Comparison of ENCODE assay signal across 8 cellular contexts in genomic region chr7:91082854-91083495, GRCh38.
A peak's percentile ranks its signal among the peaks of the same experiment; 100 is the strongest.
DNase-seq lines count a peak whose midpoint lies in the region; ATAC-seq and TF ChIP-seq lines count a peak whose summit lies in the region.

No MANE protein-coding gene starts in this region.

- H3K36me3 ChIP-seq in Peyer's patch (no peaks in the 10 kb centered on the region), thoracic aorta (no peaks in the 10 kb centered on the region)

- H3K27me3 ChIP-seq in Peyer's patch, result no peaks in the 10 kb centered on the region
- no peaks in the 10 kb centered on the region for H3K27me3 ChIP-seq in thoracic aorta (replicated peaks; ENCODE audit: insufficient read depth)

- H3K27ac ChIP-seq in C4-2B (no peak overlapping the region), Peyer's patch (no peak overlapping the region), thoracic aorta (peak overlapping the region in 1 of 2 donors; percentile 53)

- H3K4me1 ChIP-seq in Peyer's patch (no peaks in the 10 kb centered on the region), thoracic aorta (ENCODE audit: control insufficient read depth in 1 of 2, low read depth in 2 of 2) (peaks cover 23 to 52% of the 10 kb centered on the region in 2 donors)

- no peaks in the 10 kb centered on the region for H3K9me3 ChIP-seq in Peyer's patch
- H3K9me3 ChIP-seq in thoracic aorta, result no peaks in the 10 kb centered on the region

- DNase-seq in H4 (ENCODE audit: low spot score) (peak; percentile 36), Peyer's patch (no peak), fibroblast of the aortic adventitia (ENCODE audit: low read depth) (peak; percentile 76), thoracic aorta (ENCODE audit: low spot score) (no peak), HPDE6-E6E7 (ENCODE audit: extremely low spot score) (no peak)

- TF ChIP-seq CTCF in C4-2B (conservative IDR thresholded peaks at IDR 0.05) (peak; percentile 85), Peyer's patch (IDR thresholded peaks at IDR 0.05) (peak in 4 of 6 experiments; percentile 15 to 41 (median 28)), fibroblast of the aortic adventitia (IDR thresholded peaks at IDR 0.05; ENCODE audit: insufficient read depth, low read length) (peak; percentile 68), thoracic aorta (IDR thresholded peaks at IDR 0.05) (peak; percentile 54)

- H3K4me3 ChIP-seq in Peyer's patch (no peak overlapping the region), fibroblast of the aortic adventitia (ENCODE audit: low read depth, low read length) (no peak overlapping the region), thoracic aorta (peak overlapping the region; percentile 40)

- no peak for TF ChIP-seq POLR2A in Peyer's patch (IDR thresholded peaks at IDR 0.05)

- ATAC-seq in thoracic aorta (ENCODE audit: insufficient number of reproducible peaks, low FRiP score, low read depth), result no peak
- ATAC-seq in GM21786 (IDR thresholded peaks at IDR 0.05; ENCODE audit: unreplicated experiment), result no peak
- ATAC-seq in HG02588 (IDR thresholded peaks at IDR 0.05; ENCODE audit: unreplicated experiment), result no peak

Comparison
In these comparisons a context has a peak if more than half of its experiments do, and no peak if none do; other contexts are left out.
1. CTCF ChIP-seq: peak in every context shown above with its lines; median percentile 85 in C4-2B; 68 in fibroblast of the aortic adventitia; 54 in thoracic aorta; 28 in Peyer's patch.
2. DNase-seq: peak in H4 (single experiment) and fibroblast of the aortic adventitia (single experiment); none in Peyer's patch (0 of 3), thoracic aorta (single experiment) and HPDE6-E6E7 (single experiment).